ENCODE assay signal across 18 cellular contexts in the genomic region with DNA sequence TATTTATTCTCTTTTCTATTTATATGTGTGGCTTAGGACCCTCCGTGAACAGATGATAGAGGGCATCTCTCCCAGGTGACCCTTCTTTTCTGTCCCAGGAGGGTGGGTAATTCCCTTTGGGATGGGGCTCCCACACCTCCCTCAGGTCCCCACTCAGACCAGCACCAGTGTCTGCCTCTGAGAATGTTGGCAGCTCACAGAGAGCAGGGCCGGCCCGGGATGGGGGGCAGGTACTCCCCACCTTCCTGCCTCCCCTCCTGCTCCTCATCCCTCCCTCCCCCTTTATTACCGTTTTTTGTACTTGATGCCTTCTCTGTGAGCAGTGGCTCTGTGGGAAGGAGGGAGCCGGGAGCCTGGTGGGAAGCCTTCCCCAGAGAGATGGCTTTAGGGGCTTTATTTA. TPM values are rescaled to one million over a fixed set of nuclear protein-coding genes. Genes with fewer than 3 reads are reported as not detected.
DNase-seq lines count a peak whose midpoint lies in the region; ATAC-seq and TF ChIP-seq lines count a peak whose summit lies in the region.
"Had no signal": no experiment of that assay in that cellular context is flagged by ENCODE, and none has a peak within 500 bp of the region (broad histone marks: within the 10 kb centered on the region; RNA-seq: fewer than 3 reads in every experiment).

No MANE protein-coding gene starts in this region.

- H3K27me3 ChIP-seq in left lung (no peaks in the 10 kb centered on the region), thymus (ENCODE audit: control insufficient read depth, insufficient read depth) (no peaks in the 10 kb centered on the region)
- H3K27me3 ChIP-seq: cardiac muscle cell, dorsolateral prefrontal cortex, heart right ventricle, suprapubic skin had no signal

- peak overlapping the region in 1 of 2 donors; percentile 35 for H3K4me3 ChIP-seq in left lung
- H3K4me3 ChIP-seq in thymus (ENCODE audit: low read length): no peak overlapping the region
- H3K4me3 ChIP-seq: cardiac muscle cell, GM23248, suprapubic skin had no signal

- no peaks in the 10 kb centered on the region for H3K9me3 Mint-ChIP-seq in activated naive CD4-positive, alpha-beta T cell treated with anti-CD3 and anti-CD28 coated beads, Interleukin-2, amount 50 U/mL, for 24 hours
- H3K9me3 Mint-ChIP-seq: IgD-negative memory B cell had no signal

- no peak for DNase-seq in activated naive CD4-positive, alpha-beta T cell (lab: John Stamatoyannopoulos, UW)
- no peak for DNase-seq in T-helper 17 cell
- no peak for DNase-seq in left lung
- DNase-seq in NCI-H1105 (lab: John Stamatoyannopoulos, UW): no peak
- no peak for DNase-seq in ACHN
- DNase-seq: DMS79, dorsolateral prefrontal cortex, GM23248, NCI-H1417 treated with DMSO at 0.1 percent for 48 hours, NCI-H524 treated with DMSO at 0.1 percent for 48 hours, retina had no signal

- TF ChIP-seq CTCF in left lung (IDR thresholded peaks at IDR 0.05): no peak

- peaks cover 6 to 30% of the 10 kb centered on the region in 2 donors for H3K4me1 ChIP-seq in left lung
- H3K4me1 ChIP-seq in thymus (ENCODE audit: control insufficient read depth, insufficient read depth, low read length): peaks cover 16% of the 10 kb centered on the region

- H3K27ac ChIP-seq in left lung: peak overlapping the region; percentile 33 to 84
- peak overlapping the region; percentile 11 for H3K27ac ChIP-seq in thymus (ENCODE audit: low read depth)
- H3K27ac ChIP-seq: cardiac muscle cell, GM23248, suprapubic skin had no signal

- in situ Hi-C loops in ACHN (cut with HindIII; ENCODE audit: low pct_ligation_motif_present, low pct_unique_long_range_greater_than_20kb, low sequenced_read_pairs): no loop called here

- H3K36me3 Mint-ChIP-seq in activated naive CD4-positive, alpha-beta T cell treated with anti-CD3 and anti-CD28 coated beads, Interleukin-2, amount 50 U/mL, for 24 hours: peaks cover 12% of the 10 kb centered on the region
- peaks cover 10% of the 10 kb centered on the region for H3K36me3 Mint-ChIP-seq in T-helper 17 cell (ENCODE audit: low read depth)

- no peak for ATAC-seq in T-helper 17 cell
- ATAC-seq in left lung: no peak

- intact Hi-C loops in left lung (cut with DNase I): no loop called here

- H3K4me1 Mint-ChIP-seq in activated naive CD4-positive, alpha-beta T cell treated with anti-CD3 and anti-CD28 coated beads, Interleukin-2, amount 50 U/mL, for 24 hours: peaks cover 57% of the 10 kb centered on the region
- H3K4me1 Mint-ChIP-seq in T-helper 17 cell: peaks cover 30% of the 10 kb centered on the region

- WGBS in thymus: over 99% methylated on average over 5 of the region's 5 CpGs

- H3K36me3 ChIP-seq in left lung: peaks cover 0 to 59% of the 10 kb centered on the region in 2 donors
- peaks cover 46% of the 10 kb centered on the region for H3K36me3 ChIP-seq in thymus (ENCODE audit: control insufficient read depth, insufficient read depth)

- peak overlapping the region; percentile 41 for H3K27ac Mint-ChIP-seq in activated naive CD4-positive, alpha-beta T cell treated with anti-CD3 and anti-CD28 coated beads, Interleukin-2, amount 50 U/mL, for 24 hours
- peak overlapping the region; percentile 93 for H3K27ac Mint-ChIP-seq in T-helper 17 cell

- peak overlapping the region; percentile 2 for H3K4me3 Mint-ChIP-seq in activated naive CD4-positive, alpha-beta T cell treated with anti-CD3 and anti-CD28 coated beads, Interleukin-2, amount 50 U/mL, for 24 hours
- H3K4me3 Mint-ChIP-seq in T-helper 17 cell: peak overlapping the region; percentile 87

- H3K9me3 ChIP-seq in T-helper 17 cell (ENCODE audit: control insufficient read depth, low read length, poor library complexity, severe bottlenecking) (no peaks in the 10 kb centered on the region), left lung (no peaks in the 10 kb centered on the region), thymus (ENCODE audit: control insufficient read depth) (no peaks in the 10 kb centered on the region)
- H3K9me3 ChIP-seq: heart right ventricle, suprapubic skin had no signal

- H3K27me3 Mint-ChIP-seq in activated naive CD4-positive, alpha-beta T cell treated with anti-CD3 and anti-CD28 coated beads, Interleukin-2, amount 50 U/mL, for 24 hours: no peaks in the 10 kb centered on the region
- no peaks in the 10 kb centered on the region for H3K27me3 Mint-ChIP-seq in T-helper 17 cell
- H3K27me3 Mint-ChIP-seq: IgD-negative memory B cell had no signal

RNA-seq across cellular contexts. Expression of a gene that starts 4.8 kb away (rescaled TPM):
- total RNA-seq in T-helper 17 cell (10 to 100 TPM; 22.3 to 26.1 TPM), left lung (10 to 100 TPM; 21.6 to 22.2 TPM)
- 24.0 TPM for polyA plus RNA-seq in thymus

RNA-seq across cellular contexts. Expression of a gene that starts 9.5 kb away (rescaled TPM):
- total RNA-seq in T-helper 17 cell (10 to 100 TPM; 20.9 to 24.6 TPM), left lung (10 to 100 TPM; 16.6 to 18.6 TPM)
- polyA plus RNA-seq in thymus: 11.1 TPM

RNA-seq across cellular contexts. Expression of a gene that starts 14.9 kb away (rescaled TPM):
- total RNA-seq in T-helper 17 cell: 10 to 100 TPM; 18.9 to 20.5 TPM
- 10 to 100 TPM; 50.3 to 56.2 TPM for total RNA-seq in left lung
- 22.4 TPM for polyA plus RNA-seq in thymus

RNA-seq across cellular contexts. Expression of a gene that starts 31.9 kb away (rescaled TPM):
- total RNA-seq in T-helper 17 cell (1 to 10 TPM; 8.7 to 9.1 TPM), left lung (10 to 100 TPM; 16.5 to 32.0 TPM)
- polyA plus RNA-seq in thymus: 15.5 TPM

RNA-seq across cellular contexts. Expression of a gene that starts 32.3 kb away (rescaled TPM):
- total RNA-seq in T-helper 17 cell (not detected), left lung (under 1 TPM; 0.26 to 0.64 TPM)
- 2.8 TPM for polyA plus RNA-seq in thymus
- total RNA-seq: GM23248, M059J had no signal
- polyA plus RNA-seq: IgD-negative memory B cell had no signal
